In the genomic region with DNA sequence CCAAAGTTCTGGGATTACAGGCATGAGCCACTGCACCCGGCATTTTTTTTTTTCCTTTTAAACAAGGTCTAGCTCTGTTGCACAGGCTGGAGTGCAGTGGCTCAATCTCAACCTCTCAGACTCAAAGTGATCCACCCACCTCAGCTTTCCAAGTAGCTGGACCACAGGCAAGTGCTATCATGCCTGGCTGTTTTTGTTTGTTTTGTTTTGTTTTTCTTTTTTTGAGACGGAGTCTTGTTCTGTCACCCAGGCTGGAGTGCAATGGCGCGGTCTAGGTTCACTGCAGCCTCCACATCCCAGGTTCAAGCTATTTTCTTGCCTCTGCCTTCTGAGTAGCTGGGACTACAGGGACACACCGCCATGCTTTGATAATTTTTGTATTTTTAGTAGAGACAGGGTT, we compare ENCODE assay signal across 34 cellular contexts.
"Had no signal": no experiment of that assay in that cellular context is flagged by ENCODE, and none has a peak within 500 bp of the region (broad histone marks: within the 10 kb centered on the region; RNA-seq: fewer than 3 reads in every experiment).

No MANE protein-coding gene starts in this region.

- H3K27me3 ChIP-seq: body of pancreas, breast epithelium, SJCRH30 had no signal

- FAIRE-seq: astrocyte, TTC549 had no signal

- DNase-seq: activated CD4-positive, alpha-beta T cell treated with anti-CD3 and anti-CD28 coated beads, Interleukin-2, amount 10 ng/mL, durations not matched to agents 7 days and 5 days; activated CD4-positive, alpha-beta T cell treated with anti-CD3 and anti-CD28 coated beads, Interleukin-2, amount 50 U/mL, for 48 hours; activated CD8-positive, alpha-beta T cell treated with anti-CD3 and anti-CD28 coated beads, Interleukin-2, amount 10 ng/mL, durations not matched to agents 7 days and 5 days; activated gamma-delta T cell; activated naive CD4-positive, alpha-beta T cell treated with Interleukin-2 at 50 U/mL for 16 hours; activated naive CD8-positive, alpha-beta T cell treated with anti-CD3 and anti-CD28 coated beads, Interleukin-2, amount 10 ng/mL, durations not matched to agents 7 days and 5 days; activated T-cell treated with anti-CD3 and anti-CD28 coated beads, Interleukin-2, amount 50 U/mL, for 24 hours; amygdala; body of pancreas; caudate nucleus; cerebellar nuclear complex; NCI-H1092 treated with DMSO at 0.1 percent for 48 hours; NCI-H1417; NCI-H146; NCI-H187; NCI-H2029 treated with DMSO at 0.1 percent for 48 hours; NCI-H2107; NCI-H226; NCI-H446 treated with DMSO at 0.1 percent for 48 hours; NCI-H524; NCI-H69; NCI-H82; NK-92 treated with Interleukin-12 subunit alpha and Interleukin-12 subunit beta, amount 100 ng/mL, for 24 hours; SHP77; SJCRH30 had no signal

- H3K4me3 Mint-ChIP-seq: activated CD4-positive, alpha-beta T cell treated with anti-CD3 and anti-CD28 coated beads, Interleukin-2, amount 10 ng/mL, durations not matched to agents 7 days and 5 days; activated CD8-positive, alpha-beta T cell treated with anti-CD3 and anti-CD28 coated beads, Interleukin-2, amount 10 ng/mL, durations not matched to agents 7 days and 5 days; activated naive CD4-positive, alpha-beta T cell treated with anti-CD3 and anti-CD28 coated beads, Interleukin-2, amount 50 U/mL, for 24 hours; activated naive CD8-positive, alpha-beta T cell treated with anti-CD3 and anti-CD28 coated beads, Interleukin-2, amount 10 ng/mL, durations not matched to agents 7 days and 5 days; activated T-cell treated with anti-CD3 and anti-CD28 coated beads, Interleukin-2, amount 50 U/mL, for 24 hours; T-helper 1 cell treated with Interleukin-12 subunit alpha and Interleukin-12 subunit beta and Interleukin-4 antibody, amounts not matched to agents 30 μg/mL and 1 μg/mL, for 36 hours; T-helper 2 cell treated with Interferon-gamma antibody and Interleukin-4, amounts not matched to agents 5 μg/mL and 100 μg/mL, for 36 hours had no signal

- ATAC-seq: activated CD8-positive, alpha-beta T cell treated with anti-CD3 and anti-CD28 coated beads, Interleukin-2, amount 10 ng/mL, durations not matched to agents 7 days and 5 days; body of pancreas had no signal

- H3K4me1 ChIP-seq: body of pancreas, breast epithelium, SJCRH30 had no signal

- H3K36me3 Mint-ChIP-seq: activated naive CD4-positive, alpha-beta T cell treated with anti-CD3 and anti-CD28 coated beads, Interleukin-2, amount 50 U/mL, for 24 hours; activated naive CD8-positive, alpha-beta T cell treated with anti-CD3 and anti-CD28 coated beads, Interleukin-2, amount 10 ng/mL, durations not matched to agents 7 days and 5 days had no signal

- H3K4me1 Mint-ChIP-seq: activated naive CD4-positive, alpha-beta T cell treated with anti-CD3 and anti-CD28 coated beads, Interleukin-2, amount 50 U/mL, for 24 hours had no signal

- H3K9me3 ChIP-seq: body of pancreas, breast epithelium, SJCRH30 had no signal

- H3K4me2 ChIP-seq: KMS-11 had no signal

- H3K27me3 Mint-ChIP-seq: activated CD4-positive, alpha-beta T cell treated with anti-CD3 and anti-CD28 coated beads, Interleukin-2, amount 10 ng/mL, durations not matched to agents 7 days and 5 days; activated naive CD4-positive, alpha-beta T cell treated with anti-CD3 and anti-CD28 coated beads, Interleukin-2, amount 50 U/mL, for 24 hours; activated T-cell treated with anti-CD3 and anti-CD28 coated beads, Interleukin-2, amount 50 U/mL, for 24 hours had no signal

- H3K9ac ChIP-seq: KMS-11 had no signal

- H3K36me3 ChIP-seq: breast epithelium, SJCRH30 had no signal

- H3K27ac ChIP-seq: body of pancreas, breast epithelium, KMS-11, SJCRH30, SK-N-MC had no signal

- H3K27ac Mint-ChIP-seq: activated CD4-positive, alpha-beta T cell treated with anti-CD3 and anti-CD28 coated beads, Interleukin-2, amount 10 ng/mL, durations not matched to agents 7 days and 5 days; activated CD8-positive, alpha-beta T cell treated with anti-CD3 and anti-CD28 coated beads, Interleukin-2, amount 10 ng/mL, durations not matched to agents 7 days and 5 days; activated naive CD4-positive, alpha-beta T cell treated with anti-CD3 and anti-CD28 coated beads, Interleukin-2, amount 50 U/mL, for 24 hours; activated naive CD8-positive, alpha-beta T cell treated with anti-CD3 and anti-CD28 coated beads, Interleukin-2, amount 10 ng/mL, durations not matched to agents 7 days and 5 days; activated T-cell treated with anti-CD3 and anti-CD28 coated beads, Interleukin-2, amount 50 U/mL, for 24 hours; activated T-helper 2 cell treated with anti-CD3 and anti-CD28 coated beads, Interferon-gamma antibody, Interleukin-2, Interleukin-4, amounts not matched to agents 10 μg/mL and 5 μg/mL and 100 μg/mL, durations not matched to agents 14 hours and 24 hours and 36 hours; T-helper 1 cell treated with Interleukin-12 subunit alpha and Interleukin-12 subunit beta and Interleukin-4 antibody, amounts not matched to agents 30 μg/mL and 1 μg/mL, for 36 hours; T-helper 2 cell treated with Interferon-gamma antibody and Interleukin-4, amounts not matched to agents 5 μg/mL and 100 μg/mL, for 36 hours had no signal

- H3K9me3 Mint-ChIP-seq: activated CD4-positive, alpha-beta T cell treated with anti-CD3 and anti-CD28 coated beads, Interleukin-2, amount 10 ng/mL, durations not matched to agents 7 days and 5 days; activated naive CD4-positive, alpha-beta T cell treated with anti-CD3 and anti-CD28 coated beads, Interleukin-2, amount 50 U/mL, for 24 hours; activated naive CD8-positive, alpha-beta T cell treated with anti-CD3 and anti-CD28 coated beads, Interleukin-2, amount 10 ng/mL, durations not matched to agents 7 days and 5 days; activated T-cell treated with anti-CD3 and anti-CD28 coated beads, Interleukin-2, amount 50 U/mL, for 24 hours; activated T-helper 2 cell treated with anti-CD3 and anti-CD28 coated beads, Interferon-gamma antibody, Interleukin-2, Interleukin-4, amounts not matched to agents 10 μg/mL and 5 μg/mL and 100 μg/mL, durations not matched to agents 14 hours and 24 hours and 36 hours; T-helper 1 cell treated with Interleukin-12 subunit alpha and Interleukin-12 subunit beta and Interleukin-4 antibody, amounts not matched to agents 30 μg/mL and 1 μg/mL, for 36 hours; T-helper 2 cell treated with Interferon-gamma antibody and Interleukin-4, amounts not matched to agents 5 μg/mL and 100 μg/mL, for 36 hours had no signal

- H3K4me3 ChIP-seq: body of pancreas, breast epithelium, SJCRH30, SK-N-MC had no signal
